Comparison of ENCODE assay signal across 11 cellular contexts in genomic region chr14:60757617-60758016, GRCh38. TPM values are rescaled to one million over a fixed set of nuclear protein-coding genes. Genes with fewer than 3 reads are reported as not detected.
A peak's percentile ranks its signal among the peaks of the same experiment; 100 is the strongest.
DNase-seq lines count a peak whose midpoint lies in the region; FAIRE-seq and TF ChIP-seq lines count a peak whose summit lies in the region.
"Had no signal": no experiment of that assay in that cellular context is flagged by ENCODE, and none has a peak within 500 bp of the region (broad histone marks: within the 10 kb centered on the region; RNA-seq: fewer than 3 reads in every experiment).

No MANE protein-coding gene starts in this region.

- H3K4me3 ChIP-seq in HEK293 (ENCODE audit: low read depth, low read length) (no peak overlapping the region), SK-N-MC (peak overlapping the region; percentile 45), fibroblast of villous mesenchyme (ENCODE audit: low read depth, low read length) (no peak overlapping the region)

- no peaks in the 10 kb centered on the region for H3K9me3 ChIP-seq in HEK293 (ENCODE audit: control insufficient read depth, insufficient read depth, low read depth, low read length)
- no peaks in the 10 kb centered on the region for H3K9me3 ChIP-seq in SK-N-MC (ENCODE audit: low read depth, low read length)

- POLR2A ChIA-PET in HEK293 (lab: Yijun Ruan, JAX): no interaction called here

- TF ChIP-seq CTCF in AG09319 (IDR thresholded peaks at IDR 0.05; ENCODE audit: low read depth, low read length) (no peak), HEK293 (tag by site-specific recombination; IDR thresholded peaks at IDR 0.05) (no peak), fibroblast of villous mesenchyme (IDR thresholded peaks at IDR 0.05; ENCODE audit: insufficient read depth, low read depth, low read length) (no peak)

- DNase-seq in AG09319 (ENCODE audit: extremely low read depth, low read depth) (peak; percentile 48), SK-N-MC (ENCODE audit: low read depth, low spot score) (peak; percentile 79), fibroblast of villous mesenchyme (ENCODE audit: low read depth) (peak; percentile 56), NCI-H2227 treated with DMSO at 0.1 percent for 48 hours (lab: John Stamatoyannopoulos, UW) (no peak), frontal cortex (ENCODE audit: low spot score in 2 of 2) (no peak), GM12891 (ENCODE audit: insufficient read length, low spot score) (no peak)
- no peak for DNase-seq in stimulated activated CD4-positive, alpha-beta T cell treated with anti-CD3 and anti-CD28 coated beads, Interleukin-1b, Interleukin-23, amount 100 ng/mL, for 48 hours
- DNase-seq: kidney glomerular epithelial cell; NCI-H2171 treated with DMSO at 0.1 percent for 48 hours; stimulated activated CD4-positive, alpha-beta T cell treated with anti-CD3 and anti-CD28 coated beads, Interleukin-2, amount 100 ng/mL, for 24 hours had no signal

- CTCF ChIA-PET in HEK293 (lab: Yijun Ruan, JAX): no interaction called here

- no peak for FAIRE-seq in frontal cortex (lab: Jason Lieb, UNC)
- no peak for FAIRE-seq in GM12891 (lab: Jason Lieb, UNC)

- H3K9ac ChIP-seq in SK-N-MC (ENCODE audit: insufficient read length): no peak overlapping the region

- TF ChIP-seq POLR2A in GM12891 (IDR thresholded peaks at IDR 0.05; ENCODE audit: low read depth, low read length): no peak

- no peaks in the 10 kb centered on the region for H3K36me3 ChIP-seq in HEK293 (ENCODE audit: control insufficient read depth in 2 of 2, insufficient read depth in 1 of 2, low read length in 2 of 2)
- no peaks in the 10 kb centered on the region for H3K36me3 ChIP-seq in SK-N-MC (ENCODE audit: insufficient read depth, low read length)

- H3K4me1 ChIP-seq in HEK293 (ENCODE audit: control insufficient read depth, insufficient read depth, low read length): peaks cover 23% of the 10 kb centered on the region

- no peak overlapping the region for H3K27ac ChIP-seq in HEK293 (ENCODE audit: extremely low read depth, low read depth, low read length)
- peak overlapping the region; percentile 88 for H3K27ac ChIP-seq in SK-N-MC

TF ChIP-seq in HEK293, 187 proteins besides CTCF, POLR2A, EP300 and RAD21:
- TF ChIP-seq ZNF423 (tag by site-specific recombination; IDR thresholded peaks at IDR 0.05) (no peak), ZSCAN23 (tag by site-specific recombination; IDR thresholded peaks at IDR 0.05) (no peak), ZNF302 (tag by site-specific recombination; IDR thresholded peaks at IDR 0.05; ENCODE audit: low read depth) (no peak), ZNF398 (tag by site-specific recombination; IDR thresholded peaks at IDR 0.05) (no peak), ZBTB20 (tag by site-specific recombination; IDR thresholded peaks at IDR 0.05) (no peak), ZNF707 (tag by site-specific recombination; IDR thresholded peaks at IDR 0.05) (no peak), PRDM6 (tag by site-specific recombination; IDR thresholded peaks at IDR 0.05) (peak; percentile 71), GLI4 (tag by site-specific recombination; IDR thresholded peaks at IDR 0.05) (no peak), ZNF140 (tag by site-specific recombination; IDR thresholded peaks at IDR 0.05) (no peak)

TF ChIP-seq in GM12891, 5 proteins besides CTCF, POLR2A, EP300 and RAD21:
- TF ChIP-seq SPI1 (IDR thresholded peaks at IDR 0.05; ENCODE audit: low read depth, low read length) (no peak), POLR2AphosphoS5 (IDR thresholded peaks at IDR 0.05; ENCODE audit: low read depth, low read length) (no peak), POU2F2 (IDR thresholded peaks at IDR 0.05; ENCODE audit: low read depth, low read length) (no peak), TAF1 (IDR thresholded peaks at IDR 0.05; ENCODE audit: low read depth, low read length) (no peak), PAX5 (IDR thresholded peaks at IDR 0.05; ENCODE audit: insufficient read depth, low read length, severe bottlenecking) (no peak)

RNA-seq across cellular contexts. Expression of gene MNAT1, which starts 23.1 kb away (rescaled TPM):
- 59.3 and 71.7 TPM in 2 replicates for total RNA-seq in fibroblast of villous mesenchyme
- 76.2 TPM for total RNA-seq in frontal cortex
- 31.9 TPM for polyA plus RNA-seq in GM12891 (2012; ENCODE audit: low read depth, missing spikeins)

RNA-seq across cellular contexts. Expression of gene SIX4, which starts 33.5 kb away (rescaled TPM):
- total RNA-seq in fibroblast of villous mesenchyme (8.7 and 14.7 TPM in 2 replicates), frontal cortex (0.41 TPM)
- 0.10 TPM for polyA plus RNA-seq in GM12891 (2012; ENCODE audit: low read depth, missing spikeins)

Comparison
In these comparisons a context has a peak if more than half of its experiments do, and no peak if none do; other contexts are left out.
1. DNase-seq: peak in AG09319 (single experiment), SK-N-MC (single experiment) and fibroblast of villous mesenchyme (single experiment); none in stimulated activated CD4-positive, alpha-beta T cell treated with anti-CD3 and anti-CD28 coated beads, Interleukin-1b, Interleukin-23, amount 100 ng/mL, for 48 hours (single experiment), NCI-H2227 treated with DMSO at 0.1 percent for 48 hours (single experiment), frontal cortex (0 of 2) and GM12891 (single experiment).